ENCODE assay signal across 7 cellular contexts in the genomic region with DNA sequence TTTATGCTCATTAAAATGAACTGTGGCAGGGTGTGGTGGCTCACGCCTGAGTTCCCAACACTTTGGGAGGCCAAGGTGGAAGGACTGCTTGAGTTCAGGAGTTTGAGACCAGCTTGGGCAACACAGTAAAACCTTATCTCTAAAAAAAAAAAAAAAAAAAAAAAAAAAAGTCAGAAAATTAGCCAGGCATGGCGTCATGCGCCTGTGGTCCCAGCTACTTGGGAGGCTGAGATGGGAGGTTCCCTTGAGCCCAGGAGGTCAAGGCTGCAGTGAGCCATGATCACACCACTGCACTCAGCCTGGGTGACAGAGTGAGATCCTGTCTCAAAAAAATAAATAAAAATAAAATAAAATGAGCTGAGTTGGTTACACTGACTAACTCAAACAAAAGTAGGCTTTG. TPM values are rescaled to one million over a fixed set of nuclear protein-coding genes. Genes with fewer than 3 reads are reported as not detected.
DNase-seq lines count a peak whose midpoint lies in the region; ATAC-seq and TF ChIP-seq lines count a peak whose summit lies in the region.
"Not testable (repeated sequence)": the region's sequence is repeated elsewhere in the genome, so short reads cannot be mapped to it uniquely, and the experiment has no call there.

No MANE protein-coding gene starts in this region.

- H3K4me3 ChIP-seq in neural progenitor cell: peak overlapping the region; percentile 38

- not testable (repeated sequence) for H3K9me3 Mint-ChIP-seq in H9; activated naive CD4-positive, alpha-beta T cell treated with anti-CD3 and anti-CD28 coated beads for 36 hours; effector memory CD8-positive, alpha-beta T cell; immature natural killer cell; neural progenitor cell; stimulated activated naive B cell treated with anti-CD40 and anti-IgM and Interleukin-4, amounts not matched to agents 10 μg/mL and 1 μg/mL and 100 μg/mL, for 72 hours

- peaks cover 76% of the 10 kb centered on the region for H3K27me3 Mint-ChIP-seq in H9 (ENCODE audit: low read depth)
- not testable (repeated sequence) for H3K27me3 Mint-ChIP-seq in activated naive CD4-positive, alpha-beta T cell treated with anti-CD3 and anti-CD28 coated beads for 36 hours (ENCODE audit: low read depth)
- H3K27me3 Mint-ChIP-seq in effector memory CD8-positive, alpha-beta T cell: peaks cover 11 to 22% of the 10 kb centered on the region in 2 donors
- H3K27me3 Mint-ChIP-seq in immature natural killer cell (ENCODE audit: low read depth in 3 of 3): peaks cover 7 to 14% (median 9%) of the 10 kb centered on the region in 3 donors
- H3K27me3 Mint-ChIP-seq in neural progenitor cell (ENCODE audit: insufficient read depth, low read depth): peaks cover 34% of the 10 kb centered on the region
- peaks cover 10 to 16% of the 10 kb centered on the region in 2 donors for H3K27me3 Mint-ChIP-seq in stimulated activated naive B cell treated with anti-CD40 and anti-IgM and Interleukin-4, amounts not matched to agents 10 μg/mL and 1 μg/mL and 100 μg/mL, for 72 hours

- H3K27me3 ChIP-seq in H9 (ENCODE audit: insufficient read depth, low read length): peaks cover 23% of the 10 kb centered on the region
- peaks cover 24% of the 10 kb centered on the region for H3K27me3 ChIP-seq in neural progenitor cell

- peak overlapping the region; percentile 49 for H3K4me2 ChIP-seq in H9 (ENCODE audit: insufficient read depth, insufficient read length, low read length)
- peak overlapping the region; percentile 72 for H3K4me2 ChIP-seq in neural progenitor cell

- not testable (repeated sequence) for H2BK5ac ChIP-seq in H9 (ENCODE audit: insufficient read length, low read length)

- not testable (repeated sequence) for H3K4ac ChIP-seq in H9 (ENCODE audit: low read depth, low read length)

- not testable (repeated sequence) for H3K23me2 ChIP-seq in H9 (ENCODE audit: insufficient read length, low read depth, low read length, poor library complexity, severe bottlenecking)

- H3K79me2 ChIP-seq in H9 (ENCODE audit: insufficient read depth, low read length); neural progenitor cell (ENCODE audit: low read depth): not testable (repeated sequence)

- not testable (repeated sequence) for H2BK120ac ChIP-seq in H9 (ENCODE audit: low read depth, low read length, poor library complexity, severe bottlenecking)

- H3K56ac ChIP-seq in H9 (ENCODE audit: insufficient read length, low read depth, low read length): not testable (repeated sequence)

- H3K18ac ChIP-seq in H9 (ENCODE audit: insufficient read length, low read depth, low read length): not testable (repeated sequence)

- peaks cover 51% of the 10 kb centered on the region for H3F3A ChIP-seq in neural progenitor cell (ENCODE audit: low read depth)

- H2BK12ac ChIP-seq in H9 (ENCODE audit: insufficient read length, low read depth, low read length): not testable (repeated sequence)

- not testable (repeated sequence) for H2AFZ ChIP-seq in H9 (ENCODE audit: low read length); neural progenitor cell (replicated peaks)

- not testable (repeated sequence) for H3K27ac ChIP-seq in H9 (ENCODE audit: insufficient read length, low read depth, low read length)
- peak overlapping the region; percentile 60 for H3K27ac ChIP-seq in VCaP
- H3K27ac ChIP-seq in neural progenitor cell: peak overlapping the region; percentile 69

- not testable (repeated sequence) for H3K4me1 ChIP-seq in H9 (ENCODE audit: insufficient read depth, low read length)
- H3K4me1 ChIP-seq in neural progenitor cell: peaks cover 39% of the 10 kb centered on the region

- not testable (repeated sequence) for H3K9me3 ChIP-seq in H9 (ENCODE audit: control insufficient read depth, low read depth, low read length); neural progenitor cell (ENCODE audit: low read depth)

- H3K27ac Mint-ChIP-seq in H9 (peak overlapping the region in 2 of 3 experiments; percentile 23 to 78; a peak in 3 of 7 replicates), immature natural killer cell (peak overlapping the region in 3 of 6 donors; percentile 24 to 66 (median 26)), neural progenitor cell (peak overlapping the region; percentile 98)
- H3K27ac Mint-ChIP-seq in activated naive CD4-positive, alpha-beta T cell treated with anti-CD3 and anti-CD28 coated beads for 36 hours; effector memory CD8-positive, alpha-beta T cell: not testable (repeated sequence)
- H3K27ac Mint-ChIP-seq in stimulated activated naive B cell treated with anti-CD40 and anti-IgM and Interleukin-4, amounts not matched to agents 10 μg/mL and 1 μg/mL and 100 μg/mL, for 72 hours: peak overlapping the region; percentile 95

- not testable (repeated sequence) for H3K14ac ChIP-seq in H9 (ENCODE audit: insufficient read depth, low read length)

- not testable (repeated sequence) for H2BK15ac ChIP-seq in H9 (ENCODE audit: low read depth, low read length)

- H4K20me1 ChIP-seq in H9 (ENCODE audit: control insufficient read depth, insufficient read depth, insufficient read length); neural progenitor cell (ENCODE audit: low read depth): not testable (repeated sequence)

- not testable (repeated sequence) for H3T11ph ChIP-seq in H9 (ENCODE audit: low read length)

- not testable (repeated sequence) for H3K9ac ChIP-seq in H9 (ENCODE audit: extremely low read depth, insufficient read length, low read length); neural progenitor cell

- H4K91ac ChIP-seq in H9 (ENCODE audit: insufficient read length, low read depth, low read length): not testable (repeated sequence)

- CTCF ChIA-PET in activated naive CD4-positive, alpha-beta T cell treated with anti-CD3 and anti-CD28 coated beads for 36 hours (lab: Charles Lee): interaction anchor here (0.6 to 6.1 kb wide), 9 partner anchors 14 to 789 kb away, joined by 3 to 32 read pairs (median 3); no protein-coding TSS in a partner anchor

- not testable (repeated sequence) for TF ChIP-seq CTCF in H9 (conservative IDR thresholded peaks at IDR 0.05); VCaP (conservative IDR thresholded peaks at IDR 0.05); neural progenitor cell (IDR thresholded peaks at IDR 0.05)

- H3K23ac ChIP-seq in H9 (ENCODE audit: insufficient read length, low read depth, low read length): not testable (repeated sequence)

- H2BK20ac ChIP-seq in H9 (ENCODE audit: low read depth, low read length, poor library complexity, severe bottlenecking): not testable (repeated sequence)

- not testable (repeated sequence) for H3K36me3 ChIP-seq in neural progenitor cell

- intact Hi-C loops in activated naive CD4-positive, alpha-beta T cell treated with anti-CD3 and anti-CD28 coated beads for 36 hours (cut with micrococcal nuclease): loop anchor here (2.0 kb wide), 2 partner anchors 78 to 86 kb away; no protein-coding TSS in a partner anchor

- H3K79me1 ChIP-seq in H9 (ENCODE audit: insufficient read depth, low read depth, low read length, poor library complexity, severe bottlenecking): not testable (repeated sequence)

- not testable (repeated sequence) for H2AK5ac ChIP-seq in H9 (ENCODE audit: insufficient read length, low read length)

- ATAC-seq in effector memory CD8-positive, alpha-beta T cell (replicated peaks); stimulated activated naive B cell treated with anti-CD40 and anti-IgM and Interleukin-4, amounts not matched to agents 10 μg/mL and 1 μg/mL and 100 μg/mL, for 72 hours (replicated peaks): not testable (repeated sequence)

- H3K4me3 Mint-ChIP-seq in H9: peak overlapping the region; percentile 74 to 81; a peak in 3 of 5 replicates
- H3K4me3 Mint-ChIP-seq in activated naive CD4-positive, alpha-beta T cell treated with anti-CD3 and anti-CD28 coated beads for 36 hours: peak overlapping the region; percentile 65
- H3K4me3 Mint-ChIP-seq in effector memory CD8-positive, alpha-beta T cell: peak overlapping the region; percentile 84
- H3K4me3 Mint-ChIP-seq in immature natural killer cell: peak overlapping the region; percentile 77 to 90 (median 84)
- H3K4me3 Mint-ChIP-seq in neural progenitor cell: peak overlapping the region; percentile 74
- H3K4me3 Mint-ChIP-seq in stimulated activated naive B cell treated with anti-CD40 and anti-IgM and Interleukin-4, amounts not matched to agents 10 μg/mL and 1 μg/mL and 100 μg/mL, for 72 hours: peak overlapping the region; percentile 91 to 92

- peaks cover 31 to 37% of the 10 kb centered on the region in 2 experiments for H3K4me1 Mint-ChIP-seq in H9
- peaks cover 12% of the 10 kb centered on the region for H3K4me1 Mint-ChIP-seq in activated naive CD4-positive, alpha-beta T cell treated with anti-CD3 and anti-CD28 coated beads for 36 hours (ENCODE audit: low read depth)
- peaks cover 12 to 18% of the 10 kb centered on the region in 2 donors for H3K4me1 Mint-ChIP-seq in effector memory CD8-positive, alpha-beta T cell (ENCODE audit: low read depth in 2 of 2)
- H3K4me1 Mint-ChIP-seq in immature natural killer cell: peaks cover 18 to 24% of the 10 kb centered on the region in 2 donors
- H3K4me1 Mint-ChIP-seq in neural progenitor cell: peaks cover 81% of the 10 kb centered on the region
- H3K4me1 Mint-ChIP-seq in stimulated activated naive B cell treated with anti-CD40 and anti-IgM and Interleukin-4, amounts not matched to agents 10 μg/mL and 1 μg/mL and 100 μg/mL, for 72 hours: peaks cover 24 to 42% of the 10 kb centered on the region in 2 donors

- WGBS in H9 (ENCODE audit: extremely low coverage, insufficient read length, low lambda C conversion rate): no CpG with 5 or more reads among the region's 3 CpGs

- not testable (repeated sequence) for H4K8ac ChIP-seq in H9 (replicated peaks; ENCODE audit: insufficient read length, low read depth, low read length)

- not testable (repeated sequence) for H3K36me3 Mint-ChIP-seq in H9 (ENCODE audit: insufficient read depth in 1 of 3, low read depth in 3 of 3); activated naive CD4-positive, alpha-beta T cell treated with anti-CD3 and anti-CD28 coated beads for 36 hours (ENCODE audit: low read depth); effector memory CD8-positive, alpha-beta T cell (ENCODE audit: insufficient read depth); immature natural killer cell; neural progenitor cell; stimulated activated naive B cell treated with anti-CD40 and anti-IgM and Interleukin-4, amounts not matched to agents 10 μg/mL and 1 μg/mL and 100 μg/mL, for 72 hours

- not testable (repeated sequence) for DNase-seq in H9; activated naive CD4-positive, alpha-beta T cell treated with anti-CD3 and anti-CD28 coated beads for 36 hours; effector memory CD8-positive, alpha-beta T cell; immature natural killer cell; neural progenitor cell (ENCODE audit: low spot score); stimulated activated naive B cell treated with anti-CD40 and anti-IgM and Interleukin-4, amounts not matched to agents 10 μg/mL and 1 μg/mL and 100 μg/mL, for 72 hours

- H4K5ac ChIP-seq in H9 (ENCODE audit: insufficient read length, low read depth, low read length): not testable (repeated sequence)

RNA-seq across cellular contexts. Expression of gene MDGA1, which starts 6.8 kb away (rescaled TPM):
- total RNA-seq in H9 (2021): 0.15 and 0.28 TPM in 2 replicates
- 1 to 10 TPM; 2.8 to 3.6 TPM for total RNA-seq in activated naive CD4-positive, alpha-beta T cell treated with anti-CD3 and anti-CD28 coated beads for 36 hours
- 1 to 10 TPM in 1 of 3 donors, under 1 TPM in 1, not detected in 1; 0.72 to 2.4 TPM for polyA plus RNA-seq in immature natural killer cell
- 1.3 and 3.8 TPM in 2 replicates for total RNA-seq in neural progenitor cell (ENCODE audit: low replicate concordance)
